ENCODE assay signal across 1 cellular context in the genomic region with DNA sequence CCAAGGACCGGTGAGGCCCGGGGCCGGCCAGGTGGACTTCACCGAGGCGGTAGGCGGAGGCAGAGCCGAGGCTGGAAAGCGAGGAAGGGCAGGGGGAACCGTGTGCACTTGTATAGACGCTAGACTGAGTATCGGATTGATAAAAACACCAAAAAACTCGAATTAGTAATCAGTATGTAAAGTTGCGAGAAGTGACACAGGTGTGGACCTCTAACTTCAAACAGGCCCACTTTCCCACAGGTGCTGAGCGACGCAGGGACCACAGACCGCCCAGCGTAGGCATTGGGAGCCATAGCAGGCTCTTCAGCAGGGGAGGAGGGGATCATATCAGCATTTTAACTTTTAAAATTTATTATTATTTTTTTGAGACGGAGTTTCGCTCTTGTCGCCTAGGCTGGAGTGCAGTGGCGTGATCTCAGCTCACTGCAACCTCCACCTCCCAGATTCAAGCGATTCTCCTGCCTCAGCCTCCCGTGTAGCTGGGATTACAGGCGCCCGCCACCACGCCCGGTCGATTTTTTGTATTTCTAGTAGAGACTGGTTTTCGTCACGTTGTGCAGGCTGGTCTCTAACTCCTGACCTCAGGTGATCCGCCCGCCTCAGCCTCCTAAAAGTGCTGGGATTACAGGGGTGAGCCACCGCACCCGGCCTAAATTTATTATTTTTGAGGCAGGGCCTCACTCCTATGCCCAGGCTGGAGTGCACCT.
TF ChIP-seq lines count a peak whose summit lies in the region.

No MANE protein-coding gene starts in this region.

TF ChIP-seq in endothelial cell of umbilical vein, 7 proteins besides CTCF, POLR2A, EP300 and RAD21:
- TF ChIP-seq, protein P1, sequence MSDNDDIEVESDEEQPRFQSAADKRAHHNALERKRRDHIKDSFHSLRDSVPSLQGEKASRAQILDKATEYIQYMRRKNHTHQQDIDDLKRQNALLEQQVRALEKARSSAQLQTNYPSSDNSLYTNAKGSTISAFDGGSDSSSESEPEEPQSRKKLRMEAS (IDR thresholded peaks at IDR 0.05; ENCODE audit: insufficient read depth, insufficient read length) = no peak
- no peak for TF ChIP-seq EZH2 (IDR thresholded peaks at IDR 0.05; ENCODE audit: borderline replicate concordance, low read depth, low read length, severe bottlenecking)
- TF ChIP-seq MYC (IDR thresholded peaks at IDR 0.05; ENCODE audit: low read depth, low read length) = no peak
- TF ChIP-seq JUN (IDR thresholded peaks at IDR 0.05; ENCODE audit: borderline replicate concordance, insufficient read depth, insufficient read length, low read depth) = no peak
- no peak for TF ChIP-seq GATA2 (IDR thresholded peaks at IDR 0.05; ENCODE audit: insufficient read depth, insufficient read length, low read depth, low read length)
